In the genomic region with DNA sequence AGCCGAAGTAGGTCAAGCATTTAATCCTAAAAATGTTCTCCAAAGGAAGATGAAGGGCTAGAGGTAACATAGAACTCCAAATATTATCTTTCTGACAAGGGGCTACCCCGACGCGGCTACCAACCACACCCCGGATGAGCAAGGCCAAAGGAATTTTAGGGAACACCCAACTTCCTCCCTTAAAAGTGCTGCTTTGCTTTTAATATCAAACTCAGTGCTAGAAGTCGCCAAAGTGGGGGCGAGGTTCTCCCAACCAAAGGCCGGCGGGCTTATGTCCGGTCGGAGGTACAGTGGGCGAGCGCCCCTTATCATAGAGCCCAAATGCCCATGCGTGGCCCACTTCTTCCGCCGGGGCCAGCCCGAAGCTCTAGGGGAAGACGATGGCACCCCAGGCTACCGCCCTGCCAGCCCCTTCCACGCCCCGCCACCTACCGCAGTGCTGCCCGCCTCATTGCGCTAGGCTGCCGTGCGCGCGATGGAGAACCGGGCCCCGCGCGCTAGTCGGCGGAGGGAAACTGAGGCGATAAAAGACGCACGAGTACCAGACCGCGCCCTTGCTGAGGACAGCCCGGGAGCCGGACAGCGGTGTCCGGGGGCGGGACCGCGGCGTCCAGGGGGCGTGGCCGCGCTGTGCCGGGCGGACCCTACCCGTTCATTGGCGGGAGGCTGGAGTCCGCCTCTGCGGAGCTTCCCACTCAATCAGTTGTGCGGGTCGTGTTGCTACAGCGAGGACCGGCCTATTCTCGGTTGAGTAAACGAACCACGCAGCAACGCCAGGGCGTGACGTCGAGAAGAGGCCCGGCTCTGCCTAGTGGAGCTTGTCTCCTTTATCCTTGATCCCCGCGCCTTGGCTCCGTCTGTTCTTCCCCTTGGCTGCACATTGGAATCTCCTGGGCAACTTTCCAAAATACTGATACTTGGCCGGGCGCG, we compare ENCODE assay signal across 8 cellular contexts. TPM values are rescaled to one million over a fixed set of nuclear protein-coding genes. Genes with fewer than 3 reads are reported as not detected.
DNase-seq lines count a peak whose midpoint lies in the region; ATAC-seq, FAIRE-seq and TF ChIP-seq lines count a peak whose summit lies in the region.

A gene with protein sequence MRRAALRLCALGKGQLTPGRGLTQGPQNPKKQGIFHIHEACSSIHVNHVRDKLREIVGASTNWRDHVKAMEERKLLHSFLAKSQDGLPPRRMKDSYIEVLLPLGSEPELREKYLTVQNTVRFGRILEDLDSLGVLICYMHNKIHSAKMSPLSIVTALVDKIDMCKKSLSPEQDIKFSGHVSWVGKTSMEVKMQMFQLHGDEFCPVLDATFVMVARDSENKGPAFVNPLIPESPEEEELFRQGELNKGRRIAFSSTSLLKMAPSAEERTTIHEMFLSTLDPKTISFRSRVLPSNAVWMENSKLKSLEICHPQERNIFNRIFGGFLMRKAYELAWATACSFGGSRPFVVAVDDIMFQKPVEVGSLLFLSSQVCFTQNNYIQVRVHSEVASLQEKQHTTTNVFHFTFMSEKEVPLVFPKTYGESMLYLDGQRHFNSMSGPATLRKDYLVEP (minus strand): TSS at position 584 of the 930 bp plus-strand sequence. CDS start 132 bp downstream, at position 452.

- no peaks in the 10 kb centered on the region for H4K20me1 ChIP-seq in Loucy (ENCODE audit: insufficient read depth, low read length, poor library complexity, severe bottlenecking)

- H3K4me2 ChIP-seq in Loucy (ENCODE audit: low read depth, low read length, poor library complexity, severe bottlenecking) = peak within 1 kb of the TSS; percentile 82
- H3K4me2 ChIP-seq in trophoblast cell (ENCODE audit: low read length) = peak within 1 kb of the TSS; percentile 84

- peak within 1 kb of the TSS; percentile 95 for H3K4me3 ChIP-seq in Loucy (ENCODE audit: low read length, poor library complexity, severe bottlenecking)
- H3K4me3 ChIP-seq in trophoblast cell (ENCODE audit: low read depth, low read length) = peak within 1 kb of the TSS; percentile 97

- intact Hi-C loops in cardiac septum (cut with DNase I) = loop anchor here (2.0 to 5.0 kb wide), 2 partner anchors 39 to 164 kb away; partner anchors contain the start of genes APOO and SAT1

- H2AFZ ChIP-seq in Loucy (ENCODE audit: low read length) (peak within 1 kb of the TSS; percentile 84), trophoblast cell (ENCODE audit: insufficient read depth, low read length, poor library complexity) (peak within 1 kb of the TSS; percentile 2)

- peak within 1 kb of the TSS; percentile 84 for H3K14ac ChIP-seq in trophoblast cell (ENCODE audit: low read length)

- WGBS in trophoblast cell (ENCODE audit: extremely low coverage, insufficient coverage, insufficient read length) = no CpG with 5 or more reads among the region's 74 CpGs

- H3K4me1 Mint-ChIP-seq in activated naive CD8-positive, alpha-beta T cell treated with anti-CD3 and anti-CD28 coated beads, Interleukin-2, amount 50 U/mL, for 24 hours = peaks cover 34% of the 10 kb centered on the region
- H3K4me1 Mint-ChIP-seq in type B pancreatic cell (ENCODE audit: unreplicated experiment) = peaks cover 4% of the 10 kb centered on the region

- H3K27me3 Mint-ChIP-seq in activated naive CD8-positive, alpha-beta T cell treated with anti-CD3 and anti-CD28 coated beads, Interleukin-2, amount 50 U/mL, for 24 hours = no peaks in the 10 kb centered on the region
- H3K27me3 Mint-ChIP-seq in type B pancreatic cell = no peaks in the 10 kb centered on the region

- DNase-seq in H4 (ENCODE audit: low spot score) (peak; percentile 95), SW480 (ENCODE audit: low spot score) (peak; percentile 93), cardiac septum (ENCODE audit: low spot score) (peak; percentile 94), trophoblast cell (peak; percentile 90 to 93), type B pancreatic cell (ENCODE audit: extremely low spot score, unreplicated experiment) (peak; percentile 89)
- peak; percentile 74 for DNase-seq in activated naive CD8-positive, alpha-beta T cell treated with anti-CD3 and anti-CD28 coated beads, Interleukin-2, amount 50 U/mL, for 24 hours

- H3K79me2 ChIP-seq in Loucy (ENCODE audit: insufficient read depth, low read length) (peaks cover 22% of the 10 kb centered on the region), trophoblast cell (ENCODE audit: control insufficient read depth, insufficient read depth, low read length, poor library complexity) (peaks cover 5% of the 10 kb centered on the region)

- H2BK120ac ChIP-seq in trophoblast cell (ENCODE audit: insufficient read depth, low read length, poor library complexity) = peak within 1 kb of the TSS; percentile 80

- no peak within 1 kb of the TSS for H3K23ac ChIP-seq in trophoblast cell (ENCODE audit: low read length)

- no peaks in the 10 kb centered on the region for H3K9me3 ChIP-seq in Loucy (ENCODE audit: insufficient read depth, low read depth, low read length)
- no peaks in the 10 kb centered on the region for H3K9me3 ChIP-seq in trophoblast cell (ENCODE audit: insufficient read depth, low read depth, low read length)

- peak within 1 kb of the TSS; percentile 23 for H3K27ac ChIP-seq in trophoblast cell (ENCODE audit: low read depth, low read length)

- peak within 1 kb of the TSS; percentile 75 for H3K4ac ChIP-seq in trophoblast cell (ENCODE audit: low read depth, low read length)

- H3K18ac ChIP-seq in trophoblast cell (ENCODE audit: low read length) = peak within 1 kb of the TSS; percentile 96

- H3K36me3 ChIP-seq in Loucy (ENCODE audit: insufficient read depth, low read length) (no peaks in the 10 kb centered on the region), trophoblast cell (ENCODE audit: control insufficient read depth in 1 of 2, insufficient read depth in 2 of 2, low read length in 2 of 2) (no peaks in the 10 kb centered on the region)

- H3F3A ChIP-seq in Loucy (ENCODE audit: low read depth) = no peaks in the 10 kb centered on the region

- H3K36me3 Mint-ChIP-seq in activated naive CD8-positive, alpha-beta T cell treated with anti-CD3 and anti-CD28 coated beads, Interleukin-2, amount 50 U/mL, for 24 hours (ENCODE audit: low read depth) = no peaks in the 10 kb centered on the region
- peaks cover 4% of the 10 kb centered on the region for H3K36me3 Mint-ChIP-seq in type B pancreatic cell

- peak within 1 kb of the TSS; percentile 86 for H3K27ac Mint-ChIP-seq in activated naive CD8-positive, alpha-beta T cell treated with anti-CD3 and anti-CD28 coated beads, Interleukin-2, amount 50 U/mL, for 24 hours
- peak within 1 kb of the TSS; percentile 96 for H3K27ac Mint-ChIP-seq in type B pancreatic cell

- H4K91ac ChIP-seq in trophoblast cell (ENCODE audit: low read depth, low read length) = peak within 1 kb of the TSS; percentile 82

- H3K4me3 Mint-ChIP-seq in activated naive CD8-positive, alpha-beta T cell treated with anti-CD3 and anti-CD28 coated beads, Interleukin-2, amount 50 U/mL, for 24 hours = peak within 1 kb of the TSS; percentile 89
- H3K4me3 Mint-ChIP-seq in type B pancreatic cell = peak within 1 kb of the TSS; percentile 90

- H4K12ac ChIP-seq in trophoblast cell (ENCODE audit: low read depth, low read length) = peak within 1 kb of the TSS; percentile 72

- peak; percentile 98 for ATAC-seq in activated naive CD8-positive, alpha-beta T cell treated with anti-CD3 and anti-CD28 coated beads, Interleukin-2, amount 50 U/mL, for 24 hours

- H3K27me3 ChIP-seq in Loucy (ENCODE audit: insufficient read depth, low read length, poor library complexity, severe bottlenecking) (no peaks in the 10 kb centered on the region), trophoblast cell (ENCODE audit: insufficient read depth, low read length) (no peaks in the 10 kb centered on the region)

- H3K9me2 ChIP-seq in Loucy (replicated peaks; ENCODE audit: low read depth, low read length) = no peaks in the 10 kb centered on the region

- no peak within 1 kb of the TSS for H2AK5ac ChIP-seq in trophoblast cell (ENCODE audit: low read length)

- H3K4me1 ChIP-seq in Loucy (ENCODE audit: insufficient read depth, low read length, poor library complexity, severe bottlenecking) (peaks cover 6% of the 10 kb centered on the region), trophoblast cell (ENCODE audit: control insufficient read depth in 1 of 2, insufficient read depth in 2 of 2, low read length in 2 of 2) (peaks cover 0 to 2% of the 10 kb centered on the region in 2 experiments)

- H4K8ac ChIP-seq in trophoblast cell (ENCODE audit: low read depth, low read length) = peak within 1 kb of the TSS; percentile 92

- H3K79me1 ChIP-seq in trophoblast cell (ENCODE audit: low read length) = peaks cover 3% of the 10 kb centered on the region

- H2BK12ac ChIP-seq in trophoblast cell (ENCODE audit: low read length) = no peak within 1 kb of the TSS

- no peaks in the 10 kb centered on the region for H3K9me3 Mint-ChIP-seq in activated naive CD8-positive, alpha-beta T cell treated with anti-CD3 and anti-CD28 coated beads, Interleukin-2, amount 50 U/mL, for 24 hours
- H3K9me3 Mint-ChIP-seq in type B pancreatic cell = no peaks in the 10 kb centered on the region

- peak; percentile 83 for FAIRE-seq in G401.6 (lab: Jason Lieb, UNC)

- TF ChIP-seq CTCF in Loucy (conservative IDR thresholded peaks at IDR 0.05; ENCODE audit: low read length) = no peak
- TF ChIP-seq CTCF in type B pancreatic cell (conservative IDR thresholded peaks at IDR 0.05) = no peak

- peak within 1 kb of the TSS; percentile 69 for H3K9ac ChIP-seq in Loucy (ENCODE audit: low read depth, low read length, poor library complexity, severe bottlenecking)
- no peak within 1 kb of the TSS for H3K9ac ChIP-seq in trophoblast cell (ENCODE audit: low read length)

- peak within 1 kb of the TSS; percentile 73 for H2BK5ac ChIP-seq in trophoblast cell (ENCODE audit: low read depth, low read length, poor library complexity)

RNA-seq across cellular contexts. Expression of the gene that starts here (rescaled TPM):
- 41.1 and 47.0 TPM in 2 replicates for total RNA-seq in H4 (2014; rRNA removed; shearing (Covaris generic))
- total RNA-seq in cardiac septum (72.6 TPM), type B pancreatic cell (ENCODE audit: low replicate concordance) (37.9 and 51.2 TPM in 2 replicates)
- polyA plus RNA-seq in trophoblast cell (2013) = 31.6 and 32.5 TPM in 2 replicates

Comparison
In these comparisons a context has a peak if more than half of its experiments do, and no peak if none do; other contexts are left out.
1. Peak in every context shown above with its lines: DNase-seq, ATAC-seq, H3K4me3 ChIP-seq and H3K27ac ChIP-seq.